In the genomic region with DNA sequence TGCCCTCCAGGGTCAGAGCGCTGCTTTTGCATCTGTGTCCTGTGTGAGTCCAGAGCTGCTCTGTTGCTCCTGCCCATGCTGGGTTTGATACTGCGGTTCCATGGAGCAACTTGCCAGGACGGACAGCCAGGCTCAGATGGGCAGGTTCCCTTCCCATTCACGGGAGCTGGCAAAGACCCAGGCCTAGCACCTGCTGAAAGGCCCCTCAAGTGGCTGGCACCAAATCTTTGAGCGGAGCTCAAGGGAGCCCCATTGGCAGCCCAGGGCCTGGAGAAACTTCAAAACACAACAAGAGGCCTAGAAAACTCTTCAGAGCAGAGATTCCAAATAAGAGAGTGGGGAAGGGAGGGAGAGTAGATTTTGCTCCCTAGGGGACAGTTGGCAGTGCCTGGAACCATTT, we compare ENCODE assay signal across 19 cellular contexts.
DNase-seq lines count a peak whose midpoint lies in the region; ATAC-seq and TF ChIP-seq lines count a peak whose summit lies in the region.
"Had no signal": no experiment of that assay in that cellular context is flagged by ENCODE, and none has a peak within 500 bp of the region (broad histone marks: within the 10 kb centered on the region; RNA-seq: fewer than 3 reads in every experiment).

No MANE protein-coding gene starts in this region.

- H3K36me3 ChIP-seq in lower lobe of right lung = no peaks in the 10 kb centered on the region

- no peaks in the 10 kb centered on the region for H3K27me3 ChIP-seq in lower lobe of right lung (ENCODE audit: low read depth)

- H3K27ac ChIP-seq in lower lobe of right lung = no peak overlapping the region
- H3K27ac ChIP-seq: C4-2B had no signal

- ATAC-seq in lower lobe of right lung (peak; percentile 59 to 69), GM18517 (IDR thresholded peaks at IDR 0.05; ENCODE audit: unreplicated experiment) (no peak), HG03354 (IDR thresholded peaks at IDR 0.05; ENCODE audit: poor library complexity, severe bottlenecking, unreplicated experiment) (no peak)
- ATAC-seq: Panc1, SK-N-SH treated with all-trans-retinoic acid at 6 μM for 48 hours had no signal

- no peak overlapping the region for H3K4me3 ChIP-seq in lower lobe of right lung

- DNase-seq in NCI-H2196 (lab: John Stamatoyannopoulos, UW; ENCODE audit: unreplicated experiment) = peak; percentile 32
- no peak for DNase-seq in NCI-H2196 treated with DMSO at 0.1 percent for 48 hours (lab: John Stamatoyannopoulos, UW; ENCODE audit: unreplicated experiment)
- DNase-seq in NCI-H345 (lab: John Stamatoyannopoulos, UW) = peak; percentile 51
- DNase-seq in lower lobe of right lung = peak; percentile 78
- DNase-seq in kidney glomerular epithelial cell (lab: John Stamatoyannopoulos, UW) = no peak
- no peak for DNase-seq in activated naive CD4-positive, alpha-beta T cell (lab: John Stamatoyannopoulos, UW)
- DNase-seq: AML-193; CD8-positive, alpha-beta memory T cell; H9; KBM-7; MM.1S; NCI-H1694; NCI-H69; NK-92 treated with Interleukin-12 subunit alpha and Interleukin-12 subunit beta, amount 100 ng/mL, for 24 hours had no signal

- H3K4me1 ChIP-seq in lower lobe of right lung = no peaks in the 10 kb centered on the region

- no peak for TF ChIP-seq CTCF in lower lobe of right lung (IDR thresholded peaks at IDR 0.05)

- intact Hi-C loops in lower lobe of right lung (cut with DNase I) = no loop called here

- H3K9me3 ChIP-seq in lower lobe of right lung = no peaks in the 10 kb centered on the region

Comparison
In these comparisons a context has a peak if more than half of its experiments do, and no peak if none do; other contexts are left out.
1. DNase-seq: peak in NCI-H2196 (single experiment), NCI-H345 (single experiment) and lower lobe of right lung (single experiment); none in NCI-H2196 treated with DMSO at 0.1 percent for 48 hours (single experiment), kidney glomerular epithelial cell (single experiment) and activated naive CD4-positive, alpha-beta T cell (0 of 4).
2. ATAC-seq: peak in lower lobe of right lung (2 of 2); none in GM18517 (single experiment) and HG03354 (single experiment).